Comparison of ENCODE assay signal across 13 cellular contexts in the genomic region with DNA sequence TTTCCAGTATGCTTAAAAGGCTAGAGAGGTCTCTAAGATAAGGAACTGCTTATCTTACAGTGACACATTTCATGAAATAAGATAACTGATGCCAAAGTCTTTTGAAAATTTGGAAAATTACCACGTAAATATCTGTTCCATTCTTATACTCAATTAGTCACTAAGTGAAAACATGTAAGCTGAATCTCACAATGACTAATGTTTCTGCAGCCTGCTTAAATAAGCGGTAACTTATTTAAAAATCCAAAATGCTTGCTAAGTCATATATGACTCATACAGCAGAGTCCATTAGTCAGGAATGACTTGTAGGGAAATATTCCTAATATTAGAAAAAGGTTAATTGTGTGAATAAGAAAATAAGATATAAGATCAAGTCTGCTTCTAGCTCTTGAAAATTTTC. TPM values are rescaled to one million over a fixed set of nuclear protein-coding genes. Genes with fewer than 3 reads are reported as not detected.
A peak's percentile ranks its signal among the peaks of the same experiment; 100 is the strongest.
DNase-seq lines count a peak whose midpoint lies in the region; ATAC-seq and TF ChIP-seq lines count a peak whose summit lies in the region.
"Had no signal": no experiment of that assay in that cellular context is flagged by ENCODE, and none has a peak within 500 bp of the region (broad histone marks: within the 10 kb centered on the region; RNA-seq: fewer than 3 reads in every experiment).

No MANE protein-coding gene starts in this region.

- H3K4me3 ChIP-seq in GM12865 (ENCODE audit: low read depth, low read length) (no peak overlapping the region), uterus (no peak overlapping the region)
- H3K4me3 ChIP-seq: skin epidermis had no signal

- no peak for TF ChIP-seq POLR2A in uterus (IDR thresholded peaks at IDR 0.05)

- H3K27me3 ChIP-seq in uterus = no peaks in the 10 kb centered on the region

- peak overlapping the region; percentile 20 for H3K27ac Mint-ChIP-seq in osteocyte (ENCODE audit: unreplicated experiment)
- H3K27ac Mint-ChIP-seq: T-cell had no signal

- no peak overlapping the region for H3K4me3 Mint-ChIP-seq in osteocyte (ENCODE audit: unreplicated experiment)
- H3K4me3 Mint-ChIP-seq: T-cell had no signal

- DNase-seq in GM12865 (ENCODE audit: low read depth) = peak; percentile 12
- DNase-seq in dedifferentiated amniotic fluid mesenchymal stem cell (ENCODE audit: extremely low spot score) = peak; percentile 29
- no peak for DNase-seq in osteocyte (ENCODE audit: extremely low spot score, unreplicated experiment)
- DNase-seq in iPS-NIHi11 (ENCODE audit: low spot score) = no peak
- DNase-seq in substantia nigra (lab: John Stamatoyannopoulos, UW) = no peak
- DNase-seq in uterus = no peak
- DNase-seq: GF-D8, islet precursor cell, NCI-H2081 treated with DMSO at 0.1 percent for 48 hours, T-cell had no signal

- ATAC-seq in HG03575 (IDR thresholded peaks at IDR 0.05; ENCODE audit: extremely low read depth, insufficient number of reproducible peaks, low FRiP score, unreplicated experiment) (peak; percentile 36), GM21737 (IDR thresholded peaks at IDR 0.05; ENCODE audit: unreplicated experiment) (no peak)
- ATAC-seq: T-cell had no signal

- no peaks in the 10 kb centered on the region for H3K36me3 Mint-ChIP-seq in osteocyte (ENCODE audit: unreplicated experiment)
- H3K36me3 Mint-ChIP-seq: T-cell had no signal

- H3K9me3 ChIP-seq in uterus = no peaks in the 10 kb centered on the region

- H3K27me3 Mint-ChIP-seq in osteocyte (ENCODE audit: unreplicated experiment) = no peaks in the 10 kb centered on the region

- no peak for TF ChIP-seq CTCF in GM12865 (IDR thresholded peaks at IDR 0.05; ENCODE audit: insufficient read depth, low read depth, low read length, missing control alignments)
- TF ChIP-seq CTCF in osteocyte (IDR thresholded peaks at IDR 0.05) = no peak
- no peak for TF ChIP-seq CTCF in uterus (IDR thresholded peaks at IDR 0.05)

- intact Hi-C loops in uterus (cut with DNase I; ENCODE audit: low total_unique reads) = no loop called here

- no peaks in the 10 kb centered on the region for H3K36me3 ChIP-seq in uterus

- H3K4me1 Mint-ChIP-seq in osteocyte (ENCODE audit: unreplicated experiment) = peaks cover 14% of the 10 kb centered on the region

- no peaks in the 10 kb centered on the region for H3K4me1 ChIP-seq in uterus

- H3K27ac ChIP-seq in substantia nigra (ENCODE audit: low read depth, low read length, poor library complexity, severe bottlenecking) = no peak overlapping the region
- H3K27ac ChIP-seq in uterus = no peak overlapping the region
- H3K27ac ChIP-seq: skin epidermis had no signal

- no peaks in the 10 kb centered on the region for H3K9me3 Mint-ChIP-seq in osteocyte (ENCODE audit: unreplicated experiment)

RNA-seq across cellular contexts. Expression of gene LGSN, which starts 27.8 kb away (rescaled TPM):
- total RNA-seq in osteocyte (0.29 TPM in 1 of 2 replicates, not detected in the other), uterus (under 1 TPM in 1 of 4 donors, not detected in 3; 0.41 TPM)

Comparison
In these comparisons a context has a peak if more than half of its experiments do, and no peak if none do; other contexts are left out.
1. DNase-seq: peak in GM12865 (single experiment) and dedifferentiated amniotic fluid mesenchymal stem cell (single experiment); none in osteocyte (single experiment), iPS-NIHi11 (single experiment), substantia nigra (0 of 49) and uterus (0 of 2).